In the genomic region with DNA sequence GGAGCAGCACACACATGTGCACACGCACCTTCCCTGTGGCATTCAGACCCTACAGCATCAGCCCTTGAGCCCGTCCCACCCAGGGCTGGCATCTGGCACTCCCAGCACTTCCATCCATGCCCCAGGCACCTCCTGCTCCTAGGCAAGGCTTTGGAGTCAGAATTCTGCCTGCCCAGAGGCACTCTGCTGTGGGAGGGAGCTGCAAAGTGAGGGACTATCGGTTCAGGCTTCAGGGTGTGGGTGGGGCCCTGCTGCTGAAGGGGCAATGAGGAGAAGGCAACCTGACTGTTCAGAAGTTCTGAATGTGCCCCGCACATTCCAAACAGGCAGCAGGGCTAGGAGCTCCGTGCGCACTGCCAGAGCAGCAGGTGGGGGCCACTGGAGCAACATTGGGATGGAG, we compare ENCODE assay signal across 1 cellular context.
TF ChIP-seq lines count a peak whose summit lies in the region.

No MANE protein-coding gene starts in this region.

TF ChIP-seq in HepG2, 621 proteins besides CTCF, POLR2A, EP300 and RAD21:
- TF ChIP-seq, protein P1, sequence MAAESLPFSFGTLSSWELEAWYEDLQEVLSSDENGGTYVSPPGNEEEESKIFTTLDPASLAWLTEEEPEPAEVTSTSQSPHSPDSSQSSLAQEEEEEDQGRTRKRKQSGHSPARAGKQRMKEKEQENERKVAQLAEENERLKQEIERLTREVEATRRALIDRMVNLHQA (CRISPR knock-in tag; IDR thresholded peaks at IDR 0.05) = no peak
- TF ChIP-seq RXRA (CRISPR knock-in tag; IDR thresholded peaks at IDR 0.05) (peak; percentile 17; the same call in 1 of the 2 replicates), SALL1 (CRISPR knock-in tag; IDR thresholded peaks at IDR 0.05) (0 out of 2 replicates have a peak, but pooled peaks have one; percentile 25)
